In genomic region chr11:61334434-61335354, GRCh38 we compare ENCODE assay signal across 10 cellular contexts. TPM values are rescaled to one million over a fixed set of nuclear protein-coding genes. Genes with fewer than 3 reads are reported as not detected.
DNase-seq lines count a peak whose midpoint lies in the region; ATAC-seq and TF ChIP-seq lines count a peak whose summit lies in the region.
"Had no signal": no experiment of that assay in that cellular context is flagged by ENCODE, and none has a peak within 500 bp of the region (broad histone marks: within the 10 kb centered on the region; RNA-seq: fewer than 3 reads in every experiment).

No MANE protein-coding gene starts in this region.

- TF ChIP-seq CTCF in CD4-positive, alpha-beta T cell (IDR thresholded peaks at IDR 0.05): no peak
- no peak for TF ChIP-seq CTCF in body of pancreas (IDR thresholded peaks at IDR 0.05)
- no peak for TF ChIP-seq CTCF in esophagus muscularis mucosa (IDR thresholded peaks at IDR 0.05)

- H3K36me3 Mint-ChIP-seq in CD4-positive, alpha-beta T cell (ENCODE audit: low read depth): peaks cover 38% of the 10 kb centered on the region

- CTCF ChIA-PET in CD4-positive, alpha-beta T cell (lab: Charles Lee): interaction anchor here (0.6 to 6.0 kb wide), 6 partner anchors 20 to 101 kb away, joined by 3 to 173 read pairs (median 8); partner anchors contain the start of genes CYB561A3, TMEM138 and TMEM216

- H3K4me3 ChIP-seq in body of pancreas: no peak overlapping the region
- peak overlapping the region in 1 of 2 donors; percentile 33 for H3K4me3 ChIP-seq in muscle layer of duodenum (ENCODE audit: low read depth in 1 of 2, low read length in 2 of 2)
- no peak overlapping the region for H3K4me3 ChIP-seq in esophagus muscularis mucosa

- no peaks in the 10 kb centered on the region for H3K27me3 Mint-ChIP-seq in CD4-positive, alpha-beta T cell

- no peaks in the 10 kb centered on the region for H3K9me3 ChIP-seq in CD4-positive, alpha-beta T cell (ENCODE audit: control insufficient read depth, low read length)
- H3K9me3 ChIP-seq in KOPT-K1 (ENCODE audit: insufficient read depth, low read length, poor library complexity, severe bottlenecking): no peaks in the 10 kb centered on the region
- H3K9me3 ChIP-seq in body of pancreas: no peaks in the 10 kb centered on the region
- no peaks in the 10 kb centered on the region for H3K9me3 ChIP-seq in muscle layer of duodenum (ENCODE audit: control insufficient read depth in 1 of 2, low read length in 2 of 2)
- H3K9me3 ChIP-seq in esophagus muscularis mucosa: no peaks in the 10 kb centered on the region

- POLR2A ChIA-PET in CD4-positive, alpha-beta T cell (lab: Charles Lee): interaction anchor here (1.6 to 5.3 kb wide), 6 partner anchors 12 to 95 kb away, joined by 3 to 64 read pairs (median 28); partner anchors contain the start of genes CPSF7, CYB561A3, SDHAF2 and TMEM138

- ATAC-seq in CD4-positive, alpha-beta T cell (ENCODE audit: poor library complexity): no peak
- no peak for ATAC-seq in body of pancreas
- no peak for ATAC-seq in HG02973 (IDR thresholded peaks at IDR 0.05; ENCODE audit: unreplicated experiment)

- H3K27me3 ChIP-seq in CD4-positive, alpha-beta T cell (ENCODE audit: control insufficient read depth, insufficient read depth, low read length): no peaks in the 10 kb centered on the region
- H3K27me3 ChIP-seq in body of pancreas: no peaks in the 10 kb centered on the region
- no peaks in the 10 kb centered on the region for H3K27me3 ChIP-seq in muscle layer of duodenum (ENCODE audit: low read depth, low read length)
- no peaks in the 10 kb centered on the region for H3K27me3 ChIP-seq in esophagus muscularis mucosa

- 61 to 67% methylated on average over 13 to 16 of the region's 16 CpGs for WGBS in body of pancreas, 2 donors
- 82% methylated on average over 10 of the region's 16 CpGs for WGBS in esophagus muscularis mucosa

- H3K9me3 Mint-ChIP-seq in CD4-positive, alpha-beta T cell: no peaks in the 10 kb centered on the region

- no peak for TF ChIP-seq POLR2A in body of pancreas (IDR thresholded peaks at IDR 0.05)
- TF ChIP-seq POLR2A in esophagus muscularis mucosa (IDR thresholded peaks at IDR 0.05; ENCODE audit: low read depth): no peak

- peaks cover 54% of the 10 kb centered on the region for H3K4me1 Mint-ChIP-seq in CD4-positive, alpha-beta T cell (ENCODE audit: low read depth)

- TF ChIP-seq EP300 in esophagus muscularis mucosa (IDR thresholded peaks at IDR 0.05): no peak

- no peak overlapping the region for H3K27ac ChIP-seq in CD4-positive, alpha-beta T cell (ENCODE audit: low read depth, low read length)
- peak overlapping the region; percentile 84 for H3K27ac ChIP-seq in KOPT-K1 (ENCODE audit: low read depth, low read length, poor library complexity, severe bottlenecking)
- H3K27ac ChIP-seq in body of pancreas: peak overlapping the region; percentile 44 to 89 (median 77)
- peak overlapping the region; percentile 32 for H3K27ac ChIP-seq in muscle layer of duodenum (ENCODE audit: low read length)
- no peak overlapping the region for H3K27ac ChIP-seq in esophagus muscularis mucosa (replicated peaks in 1 of 4)

- DNase-seq in CD4-positive, alpha-beta T cell: no peak
- DNase-seq in body of pancreas: peak in 3 of 4 donors; percentile 55 to 70 (median 56)
- no peak for DNase-seq in iPS-NIHi7 (ENCODE audit: extremely low spot score)
- DNase-seq in MV-4-11 (lab: John Stamatoyannopoulos, UW): no peak
- no peak for DNase-seq in esophagus muscularis mucosa (ENCODE audit: extremely low spot score)
- DNase-seq: amygdala, NCI-H1105 treated with DMSO at 0.1 percent for 48 hours had no signal

- H3K27ac Mint-ChIP-seq in CD4-positive, alpha-beta T cell: peak overlapping the region; percentile 95

- intact Hi-C loops in CD4-positive, alpha-beta T cell (cut with DNase I, micrococcal nuclease): loop anchor here (2.0 to 5.0 kb wide), 5 partner anchors 94 to 492 kb away; partner anchors contain the start of genes CCDC86 (in 1 of the 2), CPSF7 (in 1 of the 2), SYT7 (in 1 of the 2) and TMEM109 (in 1 of the 2)
- intact Hi-C loops in body of pancreas (cut with DNase I) (no loop called here), esophagus muscularis mucosa (cut with DNase I) (no loop called here)

- H3K36me3 ChIP-seq in KOPT-K1 (ENCODE audit: insufficient read depth, low read length) (peaks cover 18% of the 10 kb centered on the region), body of pancreas (replicated peaks in 1 of 2; ENCODE audit: insufficient read depth in 1 of 2, low read depth in 2 of 2) (peaks cover 0 to 5% of the 10 kb centered on the region in 2 donors), muscle layer of duodenum (ENCODE audit: control insufficient read depth in 1 of 2, insufficient read depth in 2 of 2, low read length in 2 of 2) (peaks cover 6 to 13% of the 10 kb centered on the region in 2 donors), esophagus muscularis mucosa (peaks cover 4 to 19% (median 15%) of the 10 kb centered on the region in 4 donors)

- H3K4me1 ChIP-seq in body of pancreas (peaks cover 50% of the 10 kb centered on the region), muscle layer of duodenum (ENCODE audit: control insufficient read depth in 1 of 2, insufficient read depth in 2 of 2, low read length in 2 of 2) (peaks cover 8 to 16% of the 10 kb centered on the region in 2 donors), esophagus muscularis mucosa (peaks cover 31 to 58% (median 39%) of the 10 kb centered on the region in 4 donors)

- H3K4me3 Mint-ChIP-seq in CD4-positive, alpha-beta T cell: peak overlapping the region; percentile 96

RNA-seq across cellular contexts. Expression of gene TKFC, which starts 1.7 kb away (rescaled TPM):
- total RNA-seq in CD4-positive, alpha-beta T cell: 10 to 100 TPM; 21.8 to 26.3 TPM
- total RNA-seq in body of pancreas (10 to 100 TPM; 27.5 to 38.6 TPM), esophagus muscularis mucosa (10 to 100 TPM; 12.9 to 24.2 (median 14.8) TPM)

RNA-seq across cellular contexts. Expression of gene DDB1, which starts 1.8 kb away (rescaled TPM):
- total RNA-seq in CD4-positive, alpha-beta T cell: 100 to 1,000 TPM; 140 to 147 TPM
- 10 to 100 TPM; 70.6 to 91.0 TPM for total RNA-seq in body of pancreas
- 100 to 1,000 TPM; 102 to 164 (median 118) TPM for total RNA-seq in esophagus muscularis mucosa

RNA-seq across cellular contexts. Expression of gene CYB561A3, which starts 27.0 kb away (rescaled TPM):
- total RNA-seq in CD4-positive, alpha-beta T cell: 10 to 100 TPM; 24.4 to 25.8 TPM
- 10 to 100 TPM; 26.5 to 31.3 TPM for total RNA-seq in body of pancreas
- total RNA-seq in esophagus muscularis mucosa: 10 to 100 TPM; 23.7 to 35.3 (median 31.6) TPM

RNA-seq across cellular contexts. Expression of gene TMEM138, which starts 27.5 kb away (rescaled TPM):
- total RNA-seq in CD4-positive, alpha-beta T cell: 10 to 100 TPM; 59.2 to 60.9 TPM
- total RNA-seq in body of pancreas (10 to 100 TPM; 15.8 to 35.3 TPM), esophagus muscularis mucosa (10 to 100 TPM; 10.4 to 22.7 (median 15.9) TPM)

RNA-seq across cellular contexts. Expression of gene VWCE, which starts 39.6 kb away (rescaled TPM):
- 1 to 10 TPM in 1 of 2 experiments, under 1 TPM in 1; 0.64 to 1.0 TPM for total RNA-seq in CD4-positive, alpha-beta T cell
- total RNA-seq in body of pancreas: 1 to 10 TPM in 1 of 2 donors, not detected in 1; 4.3 TPM
- total RNA-seq in esophagus muscularis mucosa: 1 to 10 TPM in 1 of 4 donors, under 1 TPM in 3; 0.32 to 1.4 (median 0.58) TPM

Comparison
In these comparisons a context has a peak if more than half of its experiments do, and no peak if none do; other contexts are left out.
1. DNase-seq: peak in body of pancreas (3 of 4); none in CD4-positive, alpha-beta T cell (0 of 10), iPS-NIHi7 (single experiment), MV-4-11 (single experiment) and esophagus muscularis mucosa (single experiment).
2. H3K27ac ChIP-seq: peak in KOPT-K1 (single experiment), body of pancreas (4 of 4) and muscle layer of duodenum (single experiment); none in CD4-positive, alpha-beta T cell (single experiment) and esophagus muscularis mucosa (0 of 4).
3. intact Hi-C loops: an anchor here in CD4-positive, alpha-beta T cell (2.0 to 5.0 kb wide); none called in body of pancreas and esophagus muscularis mucosa.